ENCODE assay signal across 2 cellular contexts in genomic region chr17:1645207-1646171, GRCh38.
TF ChIP-seq lines count a peak whose summit lies in the region.

TSS of gene SCARF1 (minus strand) at chr17:1645732. CDS start at chr17:1645697, 35 bp downstream.

TF ChIP-seq in HCT116, 20 proteins besides CTCF, POLR2A, EP300 and RAD21 (continued from another document):
- TF ChIP-seq, protein P1, sequence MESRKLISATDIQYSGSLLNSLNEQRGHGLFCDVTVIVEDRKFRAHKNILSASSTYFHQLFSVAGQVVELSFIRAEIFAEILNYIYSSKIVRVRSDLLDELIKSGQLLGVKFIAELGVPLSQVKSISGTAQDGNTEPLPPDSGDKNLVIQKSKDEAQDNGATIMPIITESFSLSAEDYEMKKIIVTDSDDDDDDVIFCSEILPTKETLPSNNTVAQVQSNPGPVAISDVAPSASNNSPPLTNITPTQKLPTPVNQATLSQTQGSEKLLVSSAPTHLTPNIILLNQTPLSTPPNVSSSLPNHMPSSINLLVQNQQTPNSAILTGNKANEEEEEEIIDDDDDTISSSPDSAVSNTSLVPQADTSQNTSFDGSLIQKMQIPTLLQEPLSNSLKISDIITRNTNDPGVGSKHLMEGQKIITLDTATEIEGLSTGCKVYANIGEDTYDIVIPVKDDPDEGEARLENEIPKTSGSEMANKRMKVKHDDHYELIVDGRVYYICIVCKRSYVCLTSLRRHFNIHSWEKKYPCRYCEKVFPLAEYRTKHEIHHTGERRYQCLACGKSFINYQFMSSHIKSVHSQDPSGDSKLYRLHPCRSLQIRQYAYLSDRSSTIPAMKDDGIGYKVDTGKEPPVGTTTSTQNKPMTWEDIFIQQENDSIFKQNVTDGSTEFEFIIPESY (IDR thresholded peaks at IDR 0.05; ENCODE audit: extremely low read depth, insufficient replicate concordance, low read length) = no peak
- no peak for TF ChIP-seq EZH2 (IDR thresholded peaks at IDR 0.05)
- TF ChIP-seq REST (IDR thresholded peaks at IDR 0.05; ENCODE audit: low read depth) = no peak
- no peak for TF ChIP-seq CEBPB (IDR thresholded peaks at IDR 0.05; ENCODE audit: low read depth)
- no peak for TF ChIP-seq JUND (IDR thresholded peaks at IDR 0.05)
- TF ChIP-seq, protein P2, sequence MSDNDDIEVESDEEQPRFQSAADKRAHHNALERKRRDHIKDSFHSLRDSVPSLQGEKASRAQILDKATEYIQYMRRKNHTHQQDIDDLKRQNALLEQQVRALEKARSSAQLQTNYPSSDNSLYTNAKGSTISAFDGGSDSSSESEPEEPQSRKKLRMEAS (IDR thresholded peaks at IDR 0.05) = no peak
- no peak for TF ChIP-seq SRF (IDR thresholded peaks at IDR 0.05; ENCODE audit: low read depth)
- TF ChIP-seq EZH2phosphoT487 (IDR thresholded peaks at IDR 0.05; ENCODE audit: borderline replicate concordance) = no peak
- TF ChIP-seq SP1 (IDR thresholded peaks at IDR 0.05; ENCODE audit: low read depth) = no peak
- TF ChIP-seq ZNF274 (IDR thresholded peaks at IDR 0.05; ENCODE audit: low read depth, low read length) = no peak
- TF ChIP-seq ELF1 (IDR thresholded peaks at IDR 0.05; ENCODE audit: borderline replicate concordance, low read depth) = no peak
- TF ChIP-seq FOSL1 (IDR thresholded peaks at IDR 0.05; ENCODE audit: low read depth) = no peak
- TF ChIP-seq EGR1 (IDR thresholded peaks at IDR 0.05; ENCODE audit: low read depth) = no peak
- no peak for TF ChIP-seq CBX3 (IDR thresholded peaks at IDR 0.05; ENCODE audit: low read depth)

TF ChIP-seq in liver, 16 proteins besides CTCF, POLR2A, EP300 and RAD21 (continued from another document):
- TF ChIP-seq, protein P1 (IDR thresholded peaks at IDR 0.05) = no peak
- TF ChIP-seq REST (IDR thresholded peaks at IDR 0.05) = no peak
- no peak for TF ChIP-seq ATF3 (IDR thresholded peaks at IDR 0.05)
- TF ChIP-seq FOXA1 (IDR thresholded peaks at IDR 0.05) = no peak
- TF ChIP-seq FOXA2 (IDR thresholded peaks at IDR 0.05) = no peak
- TF ChIP-seq HNF4G (IDR thresholded peaks at IDR 0.05) = no peak
- TF ChIP-seq EGR1 (IDR thresholded peaks at IDR 0.05; ENCODE audit: low read depth in 2 of 2) = no peak
- TF ChIP-seq RXRA (IDR thresholded peaks at IDR 0.05) = no peak
- TF ChIP-seq NR2F2 (IDR thresholded peaks at IDR 0.05) = no peak
